ENCODE assay signal across 8 cellular contexts in the genomic region with DNA sequence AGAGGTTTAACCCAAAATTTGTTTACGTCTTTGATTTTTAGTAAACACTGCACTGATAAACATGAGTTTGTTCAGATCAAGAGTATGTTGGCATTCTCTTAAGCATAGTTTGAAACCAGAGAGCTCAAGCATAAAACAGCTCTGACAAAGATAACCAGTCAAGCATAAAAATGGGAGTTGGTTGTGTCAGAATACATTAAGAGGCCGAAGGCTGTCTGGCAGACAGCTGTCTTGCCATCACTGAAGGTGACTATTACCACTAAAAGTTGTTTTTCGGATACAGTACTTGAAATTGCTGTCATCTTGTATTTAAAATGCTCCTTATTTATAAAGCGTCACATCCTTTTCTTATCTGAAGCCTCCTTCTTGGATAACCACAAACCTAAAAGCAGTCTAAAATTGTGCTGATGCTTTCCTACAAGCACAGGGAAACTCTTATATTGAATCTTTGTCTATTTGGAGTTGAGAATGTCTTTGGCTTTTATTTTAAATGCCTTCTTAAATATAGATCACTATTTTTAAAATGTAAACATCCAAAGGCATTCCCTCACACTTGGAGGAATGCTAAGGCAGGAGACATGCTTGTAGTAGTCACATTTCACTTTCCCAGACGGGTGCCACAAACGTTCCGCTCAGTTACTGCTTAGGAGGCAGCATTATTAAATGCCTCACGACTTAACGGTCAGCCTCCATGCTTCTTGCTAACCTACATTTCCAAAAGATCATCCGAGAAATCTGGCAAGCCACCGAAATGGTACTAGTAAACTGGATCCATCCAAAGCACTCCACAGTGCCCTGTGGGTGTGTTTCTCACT. TPM values are rescaled to one million over a fixed set of nuclear protein-coding genes. Genes with fewer than 3 reads are reported as not detected.
DNase-seq lines count a peak whose midpoint lies in the region; ATAC-seq and TF ChIP-seq lines count a peak whose summit lies in the region.

No MANE protein-coding gene starts in this region.

- H3K4me1 Mint-ChIP-seq in osteocyte (ENCODE audit: unreplicated experiment) = peaks cover 16% of the 10 kb centered on the region

- H3K9me3 Mint-ChIP-seq in osteocyte (ENCODE audit: unreplicated experiment) = no peaks in the 10 kb centered on the region

- H3K4me3 ChIP-seq in epithelial cell of proximal tubule (ENCODE audit: low read depth, low read length) = peak overlapping the region; percentile 61

- DNase-seq in ELR (ENCODE audit: low read depth) (peak; percentile 43), NCI-H748 treated with DMSO at 0.1 percent for 48 hours (lab: John Stamatoyannopoulos, UW) (peak; percentile 40), epithelial cell of proximal tubule (ENCODE audit: low read depth) (peak; percentile 68), osteocyte (ENCODE audit: extremely low spot score, unreplicated experiment) (no peak), HT-29 (ENCODE audit: low spot score) (no peak), NCI-H1436 treated with DMSO at 0.1 percent for 48 hours (lab: John Stamatoyannopoulos, UW) (no peak)

- peak overlapping the region; percentile 70 for H3K27ac Mint-ChIP-seq in osteocyte (ENCODE audit: unreplicated experiment)

- ATAC-seq in GM19324 (IDR thresholded peaks at IDR 0.05; ENCODE audit: low FRiP score, unreplicated experiment) (no peak), HG02588 (IDR thresholded peaks at IDR 0.05; ENCODE audit: unreplicated experiment) (no peak)

- peak overlapping the region; percentile 87 for H3K4me3 Mint-ChIP-seq in osteocyte (ENCODE audit: unreplicated experiment)

- no peaks in the 10 kb centered on the region for H3K36me3 Mint-ChIP-seq in osteocyte (ENCODE audit: unreplicated experiment)

- TF ChIP-seq CTCF in epithelial cell of proximal tubule (conservative IDR thresholded peaks at IDR 0.05; ENCODE audit: low read depth, low read length) (no peak), osteocyte (IDR thresholded peaks at IDR 0.05) (no peak)

- no peaks in the 10 kb centered on the region for H3K27me3 Mint-ChIP-seq in osteocyte (ENCODE audit: unreplicated experiment)

RNA-seq across cellular contexts. Expression of gene SMAD9, which starts 1.6 kb away (rescaled TPM):
- total RNA-seq in epithelial cell of proximal tubule (0.80 and 4.8 TPM in 2 replicates), osteocyte (3.6 and 4.6 TPM in 2 replicates)
- total RNA-seq in HT-29 (2014; rRNA removed; shearing (Covaris generic)) = 0.10 TPM in 1 of 2 replicates, not detected in the other

Comparison
In these comparisons a context has a peak if more than half of its experiments do, and no peak if none do; other contexts are left out.
1. DNase-seq: peak in ELR (single experiment), NCI-H748 treated with DMSO at 0.1 percent for 48 hours (single experiment) and epithelial cell of proximal tubule (single experiment); none in osteocyte (single experiment), HT-29 (single experiment) and NCI-H1436 treated with DMSO at 0.1 percent for 48 hours (single experiment).